In the genomic region with DNA sequence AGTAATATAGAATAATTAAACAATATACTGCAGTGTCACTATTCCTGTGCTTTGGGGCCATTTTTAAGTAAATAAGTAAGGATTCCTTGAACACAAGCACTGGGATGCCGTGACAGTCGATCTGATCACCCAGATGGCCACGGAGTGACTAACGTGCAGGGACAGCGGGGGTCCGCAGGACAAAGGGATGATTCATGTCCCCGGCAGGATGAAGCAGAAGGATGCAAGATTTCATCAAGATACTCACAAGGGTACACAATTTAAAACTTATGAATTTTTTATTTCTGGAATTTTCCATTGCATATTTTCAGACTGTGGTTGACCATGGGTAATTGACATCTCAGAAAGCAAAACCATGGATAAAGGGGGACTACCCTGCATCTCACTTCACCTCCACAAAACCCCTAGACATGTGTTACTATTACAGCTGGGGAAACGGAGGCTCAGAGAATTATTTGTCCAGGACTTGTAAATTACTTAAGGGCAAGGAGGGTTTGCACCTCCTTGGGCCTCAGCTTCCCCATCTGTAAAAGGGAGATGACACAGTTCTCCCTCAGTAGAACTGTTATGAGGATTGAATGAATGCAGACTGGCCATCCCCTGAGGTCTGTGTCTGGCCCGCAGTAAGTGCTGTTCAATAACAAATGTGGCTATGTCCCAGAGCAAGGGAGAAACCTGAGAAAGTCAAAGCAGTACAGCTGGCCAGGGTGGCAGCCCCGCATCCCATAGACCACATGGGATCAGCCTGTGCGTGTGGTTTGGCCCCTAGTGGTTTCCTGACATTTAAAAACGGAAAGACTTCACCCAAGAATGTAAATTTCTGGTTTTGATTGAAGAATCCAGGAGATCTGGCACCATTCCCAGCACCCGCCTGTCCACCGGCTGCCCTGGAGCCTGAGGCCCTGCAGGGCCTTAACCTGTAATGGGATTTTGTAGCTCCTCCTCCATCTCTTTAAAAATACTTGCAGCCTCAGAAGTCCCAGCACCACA, we compare ENCODE assay signal across 1 cellular context.
A peak's percentile ranks its signal among the peaks of the same experiment; 100 is the strongest.
TF ChIP-seq lines count a peak whose summit lies in the region.

No MANE protein-coding gene starts in this region.

TF ChIP-seq in HEK293, 187 proteins besides CTCF, POLR2A, EP300 and RAD21 (continued from another document):
- TF ChIP-seq, protein P1, sequence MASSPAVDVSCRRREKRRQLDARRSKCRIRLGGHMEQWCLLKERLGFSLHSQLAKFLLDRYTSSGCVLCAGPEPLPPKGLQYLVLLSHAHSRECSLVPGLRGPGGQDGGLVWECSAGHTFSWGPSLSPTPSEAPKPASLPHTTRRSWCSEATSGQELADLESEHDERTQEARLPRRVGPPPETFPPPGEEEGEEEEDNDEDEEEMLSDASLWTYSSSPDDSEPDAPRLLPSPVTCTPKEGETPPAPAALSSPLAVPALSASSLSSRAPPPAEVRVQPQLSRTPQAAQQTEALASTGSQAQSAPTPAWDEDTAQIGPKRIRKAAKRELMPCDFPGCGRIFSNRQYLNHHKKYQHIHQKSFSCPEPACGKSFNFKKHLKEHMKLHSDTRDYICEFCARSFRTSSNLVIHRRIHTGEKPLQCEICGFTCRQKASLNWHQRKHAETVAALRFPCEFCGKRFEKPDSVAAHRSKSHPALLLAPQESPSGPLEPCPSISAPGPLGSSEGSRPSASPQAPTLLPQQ (tag by site-specific recombination; IDR thresholded peaks at IDR 0.05), result no peak
- no peak for TF ChIP-seq ZFP37 (tag by site-specific recombination; IDR thresholded peaks at IDR 0.05)
- TF ChIP-seq ZNF449 (tag by site-specific recombination; IDR thresholded peaks at IDR 0.05), result no peak
- TF ChIP-seq ZNF513 (tag by site-specific recombination; IDR thresholded peaks at IDR 0.05), result no peak
- TF ChIP-seq, protein P2, sequence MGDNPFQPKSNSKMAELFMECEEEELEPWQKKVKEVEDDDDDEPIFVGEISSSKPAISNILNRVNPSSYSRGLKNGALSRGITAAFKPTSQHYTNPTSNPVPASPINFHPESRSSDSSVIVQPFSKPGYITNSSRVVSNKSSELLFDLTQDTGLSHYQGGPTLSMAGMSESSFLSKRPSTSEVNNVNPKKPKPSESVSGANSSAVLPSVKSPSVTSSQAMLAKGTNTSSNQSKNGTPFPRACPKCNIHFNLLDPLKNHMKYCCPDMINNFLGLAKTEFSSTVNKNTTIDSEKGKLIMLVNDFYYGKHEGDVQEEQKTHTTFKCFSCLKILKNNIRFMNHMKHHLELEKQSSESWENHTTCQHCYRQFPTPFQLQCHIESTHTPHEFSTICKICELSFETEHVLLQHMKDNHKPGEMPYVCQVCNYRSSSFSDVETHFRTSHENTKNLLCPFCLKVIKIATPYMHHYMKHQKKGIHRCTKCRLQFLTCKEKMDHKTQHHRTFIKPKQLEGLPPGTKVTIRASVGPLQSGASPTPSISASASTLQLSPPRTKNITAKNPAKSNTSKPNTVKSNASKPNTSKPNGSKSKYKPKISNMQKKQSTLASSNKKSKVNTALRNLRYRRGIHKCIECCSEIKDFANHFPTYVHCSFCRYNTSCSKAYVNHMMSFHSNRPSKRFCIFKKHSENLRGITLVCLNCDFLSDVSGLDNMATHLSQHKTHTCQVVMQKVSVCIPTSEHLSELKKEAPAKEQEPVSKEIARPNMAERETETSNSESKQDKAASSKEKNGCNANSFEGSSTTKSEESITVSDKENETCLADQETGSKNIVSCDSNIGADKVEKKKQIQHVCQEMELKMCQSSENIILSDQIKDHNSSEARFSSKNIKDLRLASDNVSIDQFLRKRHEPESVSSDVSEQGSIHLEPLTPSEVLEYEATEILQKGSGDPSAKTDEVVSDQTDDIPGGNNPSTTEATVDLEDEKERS (tag by site-specific recombination; IDR thresholded peaks at IDR 0.05), result no peak
- no peak for TF ChIP-seq HOXD13 (CRISPR knock-in tag; IDR thresholded peaks at IDR 0.05; ENCODE audit: borderline replicate concordance)
- TF ChIP-seq ZNF354C (tag by site-specific recombination; IDR thresholded peaks at IDR 0.05; ENCODE audit: borderline replicate concordance, low read depth), result no peak
- no peak for TF ChIP-seq ZNF776 (tag by site-specific recombination; IDR thresholded peaks at IDR 0.05; ENCODE audit: borderline replicate concordance)
- TF ChIP-seq GLIS2 (tag by site-specific recombination; IDR thresholded peaks at IDR 0.05), result peak; percentile 20; the same call in 1 of the 2 replicates
- no peak for TF ChIP-seq ZBTB20 (tag by site-specific recombination; IDR thresholded peaks at IDR 0.05)
- TF ChIP-seq ZNF561 (tag by site-specific recombination; IDR thresholded peaks at IDR 0.05; ENCODE audit: borderline replicate concordance), result no peak
- TF ChIP-seq RBAK (tag by site-specific recombination; IDR thresholded peaks at IDR 0.05), result no peak
- no peak for TF ChIP-seq ZNF341 (tag by site-specific recombination; IDR thresholded peaks at IDR 0.05; ENCODE audit: low read depth)
- TF ChIP-seq ZNF248 (tag by site-specific recombination; IDR thresholded peaks at IDR 0.05), result no peak
- no peak for TF ChIP-seq ZNF707 (tag by site-specific recombination; IDR thresholded peaks at IDR 0.05)
- no peak for TF ChIP-seq YY1 (tag by site-specific recombination; IDR thresholded peaks at IDR 0.05)
- TF ChIP-seq GLIS1 (tag by site-specific recombination; IDR thresholded peaks at IDR 0.05), result peak; percentile 87
- no peak for TF ChIP-seq ZNF175 (tag by site-specific recombination; IDR thresholded peaks at IDR 0.05)
- TF ChIP-seq ZFHX2 (tag by site-specific recombination; conservative IDR thresholded peaks at IDR 0.05), result no peak
TF ChIP-seq in HEK293: peak in this region for 4.
